Comparison of ENCODE assay signal across 28 cellular contexts in the genomic region with DNA sequence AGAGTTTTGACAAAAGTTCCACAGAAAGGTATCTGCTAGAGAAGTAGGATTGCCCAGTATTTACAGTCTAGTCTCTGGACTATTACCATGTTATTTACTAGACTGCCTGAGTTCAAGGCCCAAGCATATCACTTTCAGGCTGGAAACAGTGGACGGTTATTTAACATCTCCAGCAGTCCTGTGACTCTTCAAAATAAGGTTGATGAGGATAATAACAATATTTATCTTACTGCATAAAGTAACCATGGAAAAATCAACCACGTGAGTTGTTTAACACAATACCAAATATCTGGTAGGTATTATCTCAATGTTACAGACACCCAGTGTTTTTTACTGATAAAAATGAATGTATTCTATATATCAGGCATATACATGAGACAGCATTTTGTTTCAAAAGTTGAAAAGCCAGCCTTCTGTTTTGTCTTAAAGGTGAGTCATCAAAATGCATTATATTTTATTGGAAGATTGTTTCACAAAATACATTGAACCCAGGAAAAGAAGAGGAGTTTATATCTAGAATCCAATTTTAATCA.
"Had no signal": no experiment of that assay in that cellular context is flagged by ENCODE, and none has a peak within 500 bp of the region (broad histone marks: within the 10 kb centered on the region; RNA-seq: fewer than 3 reads in every experiment).

No MANE protein-coding gene starts in this region.

- ATAC-seq: activated CD4-positive, alpha-beta T cell treated with anti-CD3 and anti-CD28 coated beads for 36 hours; activated naive CD4-positive, alpha-beta T cell treated with anti-CD3 and anti-CD28 coated beads, Interleukin-2, amount 50 U/mL, for 72 hours; activated T-cell treated with anti-CD3 and anti-CD28 coated beads, Interleukin-2, amount 50 U/mL, for 72 hours; sciatic nerve; stimulated activated effector memory CD8-positive, alpha-beta T cell treated with anti-CD3 and anti-CD28 coated beads, Interleukin-12 subunit alpha, Interleukin-12 subunit beta, amount 100 ng/mL, for 72 hours; stimulated activated naive CD8-positive, alpha-beta T cell treated with anti-CD3 and anti-CD28 coated beads, Interleukin-15, amount 100 ng/mL, for 72 hours had no signal

- H3K27ac ChIP-seq: breast epithelium, esophagus squamous epithelium, left ventricle myocardium inferior, ovary, prostate gland, skin epidermis, vagina had no signal

- DNase-seq: activated B cell treated with CpG ODN at 0.5 μM for 24 hours; activated CD4-positive, alpha-beta T cell treated with anti-CD3 and anti-CD28 coated beads for 36 hours; activated naive CD4-positive, alpha-beta T cell; activated T-cell treated with anti-CD3 and anti-CD28 coated beads for 4 hours; activated T-cell treated with anti-CD3 and anti-CD28 coated beads, Interleukin-2, amount 50 U/mL, for 72 hours; central memory CD4-positive, alpha-beta T cell; endodermal cell; esophagus squamous epithelium; islet precursor cell; left ventricle myocardium inferior; ovary; retina; stimulated activated CD4-positive, alpha-beta T cell treated with anti-CD3 and anti-CD28 coated beads, Interleukin-4, amount 100 ng/mL, for 24 hours; stimulated activated naive CD8-positive, alpha-beta T cell treated with anti-CD3 and anti-CD28 coated beads, Interleukin-15, amount 100 ng/mL, for 72 hours; substantia nigra; T-helper 9 cell had no signal

- H3K4me3 Mint-ChIP-seq: activated B cell treated with CpG ODN at 0.5 μM for 24 hours; activated CD4-positive, alpha-beta T cell treated with anti-CD3 and anti-CD28 coated beads for 36 hours; activated T-cell treated with anti-CD3 and anti-CD28 coated beads, Interleukin-2, amount 50 U/mL, for 72 hours; endodermal cell; nephron; stimulated activated effector memory CD8-positive, alpha-beta T cell treated with anti-CD3 and anti-CD28 coated beads, Interleukin-12 subunit alpha, Interleukin-12 subunit beta, amount 100 ng/mL, for 72 hours; stimulated activated naive CD8-positive, alpha-beta T cell treated with anti-CD3 and anti-CD28 coated beads, Interleukin-15, amount 100 ng/mL, for 72 hours; T-helper 1 cell treated with Interleukin-12 subunit alpha and Interleukin-12 subunit beta and Interleukin-4 antibody, amounts not matched to agents 30 μg/mL and 1 μg/mL, for 36 hours; type B pancreatic cell had no signal

- H3K36me3 ChIP-seq: breast epithelium, esophagus squamous epithelium, left ventricle myocardium inferior, ovary, prostate gland, vagina had no signal

- H3K4me1 ChIP-seq: breast epithelium, esophagus squamous epithelium, prostate gland, vagina had no signal

- H3K27me3 ChIP-seq: breast epithelium, esophagus squamous epithelium, ovary, vagina had no signal

- H3K4me3 ChIP-seq: breast epithelium, esophagus squamous epithelium, left ventricle myocardium inferior, lung, ovary, prostate gland, skin epidermis, vagina had no signal

- H3K9me3 Mint-ChIP-seq: activated B cell treated with CpG ODN at 0.5 μM for 24 hours; activated naive CD4-positive, alpha-beta T cell treated with anti-CD3 and anti-CD28 coated beads, Interleukin-2, amount 50 U/mL, for 72 hours; activated T-cell treated with anti-CD3 and anti-CD28 coated beads, Interleukin-2, amount 50 U/mL, for 72 hours; endodermal cell; nephron; stimulated activated effector memory CD8-positive, alpha-beta T cell treated with anti-CD3 and anti-CD28 coated beads, Interleukin-12 subunit alpha, Interleukin-12 subunit beta, amount 100 ng/mL, for 72 hours; stimulated activated naive CD8-positive, alpha-beta T cell treated with anti-CD3 and anti-CD28 coated beads, Interleukin-15, amount 100 ng/mL, for 72 hours; T-helper 1 cell treated with Interleukin-12 subunit alpha and Interleukin-12 subunit beta and Interleukin-4 antibody, amounts not matched to agents 30 μg/mL and 1 μg/mL, for 36 hours; type B pancreatic cell had no signal

- H3K36me3 Mint-ChIP-seq: activated naive CD4-positive, alpha-beta T cell treated with anti-CD3 and anti-CD28 coated beads, Interleukin-2, amount 50 U/mL, for 72 hours; stimulated activated effector memory CD8-positive, alpha-beta T cell treated with anti-CD3 and anti-CD28 coated beads, Interleukin-12 subunit alpha, Interleukin-12 subunit beta, amount 100 ng/mL, for 72 hours; type B pancreatic cell had no signal

- H3K4me1 Mint-ChIP-seq: activated B cell treated with CpG ODN at 0.5 μM for 24 hours; activated CD4-positive, alpha-beta T cell treated with anti-CD3 and anti-CD28 coated beads for 36 hours; stimulated activated effector memory CD8-positive, alpha-beta T cell treated with anti-CD3 and anti-CD28 coated beads, Interleukin-12 subunit alpha, Interleukin-12 subunit beta, amount 100 ng/mL, for 72 hours; stimulated activated naive CD8-positive, alpha-beta T cell treated with anti-CD3 and anti-CD28 coated beads, Interleukin-15, amount 100 ng/mL, for 72 hours had no signal

- H3K9me3 ChIP-seq: breast epithelium, esophagus squamous epithelium, left ventricle myocardium inferior, ovary, prostate gland, vagina had no signal

- H3K27me3 Mint-ChIP-seq: activated B cell treated with CpG ODN at 0.5 μM for 24 hours; activated CD4-positive, alpha-beta T cell treated with anti-CD3 and anti-CD28 coated beads for 36 hours; stimulated activated naive CD8-positive, alpha-beta T cell treated with anti-CD3 and anti-CD28 coated beads, Interleukin-15, amount 100 ng/mL, for 72 hours; type B pancreatic cell had no signal

- H3K27ac Mint-ChIP-seq: activated B cell treated with CpG ODN at 0.5 μM for 24 hours; activated CD4-positive, alpha-beta T cell treated with anti-CD3 and anti-CD28 coated beads for 36 hours; activated naive CD4-positive, alpha-beta T cell treated with anti-CD3 and anti-CD28 coated beads, Interleukin-2, amount 50 U/mL, for 72 hours; activated T-cell treated with anti-CD3 and anti-CD28 coated beads, Interleukin-2, amount 50 U/mL, for 72 hours; endodermal cell; nephron; stimulated activated effector memory CD8-positive, alpha-beta T cell treated with anti-CD3 and anti-CD28 coated beads, Interleukin-12 subunit alpha, Interleukin-12 subunit beta, amount 100 ng/mL, for 72 hours; stimulated activated naive CD8-positive, alpha-beta T cell treated with anti-CD3 and anti-CD28 coated beads, Interleukin-15, amount 100 ng/mL, for 72 hours; T-helper 1 cell treated with Interleukin-12 subunit alpha and Interleukin-12 subunit beta and Interleukin-4 antibody, amounts not matched to agents 30 μg/mL and 1 μg/mL, for 36 hours; type B pancreatic cell had no signal

- FAIRE-seq: frontal cortex had no signal
